Comparison of ENCODE assay signal across 16 cellular contexts in genomic region chr3:188262488-188262887, GRCh38.
A peak's percentile ranks its signal among the peaks of the same experiment; 100 is the strongest.
DNase-seq lines count a peak whose midpoint lies in the region; ATAC-seq and TF ChIP-seq lines count a peak whose summit lies in the region.
"Had no signal": no experiment of that assay in that cellular context is flagged by ENCODE, and none has a peak within 500 bp of the region (broad histone marks: within the 10 kb centered on the region; RNA-seq: fewer than 3 reads in every experiment).

No MANE protein-coding gene starts in this region.

- peak overlapping the region; percentile 25 for H3K4me2 ChIP-seq in fibroblast of lung (ENCODE audit: extremely low read depth, insufficient read depth, low read length)

- DNase-seq in AG04450 (ENCODE audit: low read depth, low spot score) = no peak
- no peak for DNase-seq in WTC11 (ENCODE audit: low spot score)
- DNase-seq in fibroblast of lung (ENCODE audit: low read depth in 2 of 2) = no peak
- DNase-seq in gastrocnemius medialis = no peak
- DNase-seq in nucleus accumbens (lab: John Stamatoyannopoulos, UW) = no peak
- no peak for DNase-seq in NCI-H1694 (lab: John Stamatoyannopoulos, UW)
- DNase-seq: activated CD4-positive, alpha-beta T cell treated with anti-CD3 and anti-CD28 coated beads, Interleukin-2, amount 50 U/mL, for 4 hours; activated effector memory CD4-positive, alpha-beta T cell treated with anti-CD3 and anti-CD28 coated beads, Interleukin-2, amount 50 U/mL, for 16 hours; body of pancreas; glutamatergic neuron; naive thymus-derived CD8-positive, alpha-beta T cell; NCI-H1930; NCI-H748 treated with DMSO at 0.1 percent for 48 hours had no signal

- no peak overlapping the region for H2AFZ ChIP-seq in fibroblast of lung (ENCODE audit: low read length)

- no peaks in the 10 kb centered on the region for H3K9me3 Mint-ChIP-seq in WTC11
- H3K9me3 Mint-ChIP-seq: naive thymus-derived CD8-positive, alpha-beta T cell had no signal

- no peaks in the 10 kb centered on the region for H3K36me3 ChIP-seq in fibroblast of lung (ENCODE audit: control insufficient read depth, insufficient read depth, low read length)
- H3K36me3 ChIP-seq in gastrocnemius medialis = no peaks in the 10 kb centered on the region
- H3K36me3 ChIP-seq: HAP-1 had no signal

- peaks cover 11% of the 10 kb centered on the region; the same call in 1 of the 2 replicates for H3K4me1 Mint-ChIP-seq in WTC11

- H3K79me2 ChIP-seq in fibroblast of lung (ENCODE audit: control insufficient read depth, insufficient read depth, low read length) = peaks cover 39% of the 10 kb centered on the region

- H4K20me1 ChIP-seq in fibroblast of lung (ENCODE audit: control insufficient read depth, extremely low read depth, insufficient read depth, low read length) = no peaks in the 10 kb centered on the region

- peaks cover 32% of the 10 kb centered on the region for H3K4me1 ChIP-seq in fibroblast of lung (ENCODE audit: control insufficient read depth, extremely low read depth, insufficient read depth, low read length)
- peaks cover 77 to 91% of the 10 kb centered on the region in 2 donors for H3K4me1 ChIP-seq in gastrocnemius medialis

- no peak overlapping the region for H3K4me3 Mint-ChIP-seq in WTC11
- H3K4me3 Mint-ChIP-seq: naive thymus-derived CD8-positive, alpha-beta T cell had no signal

- H3K9me3 ChIP-seq in AG04450 (ENCODE audit: control insufficient read depth, insufficient read depth, low read length) (no peaks in the 10 kb centered on the region), fibroblast of lung (ENCODE audit: control insufficient read depth, insufficient read depth, low read depth, low read length) (no peaks in the 10 kb centered on the region), gastrocnemius medialis (no peaks in the 10 kb centered on the region)
- H3K9me3 ChIP-seq: body of pancreas, HAP-1 had no signal

- no peak overlapping the region for H3K9ac ChIP-seq in fibroblast of lung (ENCODE audit: insufficient read depth, low read length)

- intact Hi-C loops in gastrocnemius medialis (cut with DNase I; ENCODE audit: low total_unique reads) = no loop called here

- H3K36me3 Mint-ChIP-seq in WTC11 = no peaks in the 10 kb centered on the region

- H3K27me3 ChIP-seq in AG04450 (ENCODE audit: control insufficient read depth, insufficient read depth, low read length) (no peaks in the 10 kb centered on the region), fibroblast of lung (ENCODE audit: control insufficient read depth, insufficient read depth, low read length) (no peaks in the 10 kb centered on the region), gastrocnemius medialis (no peaks in the 10 kb centered on the region)
- H3K27me3 ChIP-seq: body of pancreas had no signal

- H3K4me3 ChIP-seq in AG04450 (ENCODE audit: low read depth, low read length) = no peak overlapping the region
- H3K4me3 ChIP-seq in fibroblast of lung (replicated peaks in 1 of 4; ENCODE audit: control extremely low read depth in 1 of 4, insufficient read depth in 1 of 4, low read depth in 3 of 4, low read length in 4 of 4) = no peak overlapping the region
- no peak overlapping the region for H3K4me3 ChIP-seq in gastrocnemius medialis
- H3K4me3 ChIP-seq: body of pancreas, HAP-1 had no signal

- POLR2A ChIA-PET in AG04450 (lab: Yijun Ruan, JAX) (interaction anchor here (0.6 to 1.8 kb wide), 3 partner anchors 10 to 49 kb away, joined by 4 to 5 read pairs (median 4); no protein-coding TSS in a partner anchor), WTC11 (lab: Charles Lee) (no interaction called here)

- no peaks in the 10 kb centered on the region for H3K27me3 Mint-ChIP-seq in WTC11 (ENCODE audit: low read depth)
- H3K27me3 Mint-ChIP-seq: naive thymus-derived CD8-positive, alpha-beta T cell had no signal

- H3K27ac ChIP-seq in AG04450 (ENCODE audit: low read depth, low read length) (peak overlapping the region; percentile 39), fibroblast of lung (ENCODE audit: insufficient read depth, low read length) (peak overlapping the region; percentile 98), gastrocnemius medialis (peak overlapping the region; percentile 94 to 99 (median 96))

- CTCF ChIA-PET in AG04450 (lab: Charles Lee) = interaction anchor here (1.4 to 5.2 kb wide), 2 partner anchors 344 to 523 kb away, joined by 3 to 51 read pairs; no protein-coding TSS in a partner anchor
- CTCF ChIA-PET in WTC11 (lab: Charles Lee) = no interaction called here

- 0 out of 2 replicates have a peak overlapping the region, but pooled peaks have one; percentile 2 for H3K27ac Mint-ChIP-seq in WTC11

- in situ Hi-C loops in gastrocnemius medialis (cut with MboI; ENCODE audit: low sequenced_read_pairs in 4 of 4) = loop anchor here in 2 of 4 donors (5.0 to 10.0 kb wide), 4 partner anchors 152 to 518 kb away; partner anchors contain the start of gene BCL6 (in 2 of the 2)

- TF ChIP-seq POLR2A in gastrocnemius medialis (IDR thresholded peaks at IDR 0.05) = no peak

- ATAC-seq in WTC11 (no peak), gastrocnemius medialis (no peak), GM18868 (IDR thresholded peaks at IDR 0.05; ENCODE audit: unreplicated experiment) (no peak), HG03175 (IDR thresholded peaks at IDR 0.05; ENCODE audit: unreplicated experiment) (no peak)
- ATAC-seq: naive thymus-derived CD8-positive, alpha-beta T cell had no signal

- TF ChIP-seq CTCF in AG04450 (IDR thresholded peaks at IDR 0.05; ENCODE audit: low read depth, low read length) = no peak
- no peak for TF ChIP-seq CTCF in WTC11 (IDR thresholded peaks at IDR 0.05)
- TF ChIP-seq CTCF in fibroblast of lung (conservative IDR thresholded peaks at IDR 0.05 in 1 of 2, IDR thresholded peaks at IDR 0.05 in 1 of 2; ENCODE audit: low read depth in 1 of 2, low read length in 2 of 2) = no peak
- no peak for TF ChIP-seq CTCF in gastrocnemius medialis (IDR thresholded peaks at IDR 0.05 in 4 of 5, conservative IDR thresholded peaks at IDR 0.05 in 1 of 5)

TF ChIP-seq in WTC11, 78 proteins besides CTCF, POLR2A, EP300 and RAD21 (continues in another document):
- TF ChIP-seq, protein P1, sequence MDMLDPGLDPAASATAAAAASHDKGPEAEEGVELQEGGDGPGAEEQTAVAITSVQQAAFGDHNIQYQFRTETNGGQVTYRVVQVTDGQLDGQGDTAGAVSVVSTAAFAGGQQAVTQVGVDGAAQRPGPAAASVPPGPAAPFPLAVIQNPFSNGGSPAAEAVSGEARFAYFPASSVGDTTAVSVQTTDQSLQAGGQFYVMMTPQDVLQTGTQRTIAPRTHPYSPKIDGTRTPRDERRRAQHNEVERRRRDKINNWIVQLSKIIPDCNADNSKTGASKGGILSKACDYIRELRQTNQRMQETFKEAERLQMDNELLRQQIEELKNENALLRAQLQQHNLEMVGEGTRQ (CRISPR knock-in tag; IDR thresholded peaks at IDR 0.05) = no peak
- TF ChIP-seq SMAD4 (CRISPR knock-in tag; IDR thresholded peaks at IDR 0.05) = no peak
- no peak for TF ChIP-seq ZNF416 (CRISPR knock-in tag; IDR thresholded peaks at IDR 0.05)
- no peak for TF ChIP-seq PREB (CRISPR knock-in tag; IDR thresholded peaks at IDR 0.05; ENCODE audit: borderline replicate concordance)
- TF ChIP-seq MYBL2 (CRISPR knock-in tag; IDR thresholded peaks at IDR 0.05) = no peak
- TF ChIP-seq SMAD3 (CRISPR knock-in tag; IDR thresholded peaks at IDR 0.05; ENCODE audit: borderline replicate concordance) = no peak
- no peak for TF ChIP-seq NR2C2 (CRISPR knock-in tag; IDR thresholded peaks at IDR 0.05)
- no peak for TF ChIP-seq TCF7 (CRISPR knock-in tag; IDR thresholded peaks at IDR 0.05; ENCODE audit: low read depth)
- TF ChIP-seq TEAD4 (CRISPR knock-in tag; IDR thresholded peaks at IDR 0.05) = no peak
- TF ChIP-seq RELA (CRISPR knock-in tag; IDR thresholded peaks at IDR 0.05; ENCODE audit: borderline replicate concordance) = no peak
- TF ChIP-seq TEAD1 (CRISPR knock-in tag; IDR thresholded peaks at IDR 0.05) = no peak
- no peak for TF ChIP-seq PRDM15 (CRISPR knock-in tag; IDR thresholded peaks at IDR 0.05)
- no peak for TF ChIP-seq ETV6 (CRISPR knock-in tag; IDR thresholded peaks at IDR 0.05)
- no peak for TF ChIP-seq CREM (CRISPR knock-in tag; IDR thresholded peaks at IDR 0.05)
- no peak for TF ChIP-seq FOXK1 (CRISPR knock-in tag; IDR thresholded peaks at IDR 0.05)
- no peak for TF ChIP-seq TP53 (CRISPR knock-in tag; IDR thresholded peaks at IDR 0.05)

Comparison
In these comparisons a context has a peak if more than half of its experiments do, and no peak if none do; other contexts are left out.
1. H3K27ac ChIP-seq: peak in every context shown above with its lines; median percentile 98 in fibroblast of lung; 96 in gastrocnemius medialis; 39 in AG04450.